23 cellular contexts compared by ENCODE assay signal in the genomic region with DNA sequence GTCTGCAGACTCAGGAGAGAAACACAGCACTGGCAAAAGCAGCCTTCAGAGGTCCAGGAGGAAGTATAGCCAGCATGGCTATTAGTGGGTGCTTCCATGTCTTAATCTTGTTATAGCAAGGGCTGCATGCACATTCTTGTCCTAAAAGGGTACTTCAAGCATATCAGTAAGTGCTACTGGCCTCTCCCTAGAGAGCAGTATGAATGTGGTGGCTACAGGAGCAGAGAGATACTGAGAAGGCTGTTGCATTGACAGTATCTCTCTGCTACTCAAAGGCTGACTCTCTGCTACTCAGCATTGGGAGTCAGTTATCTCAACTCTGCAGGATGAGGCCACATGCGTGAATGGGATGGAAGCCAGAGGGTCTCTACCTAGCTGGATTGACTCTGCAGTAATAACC. TPM values are rescaled to one million over a fixed set of nuclear protein-coding genes. Genes with fewer than 3 reads are reported as not detected.
A peak's percentile ranks its signal among the peaks of the same experiment; 100 is the strongest.
DNase-seq lines count a peak whose midpoint lies in the region; ATAC-seq and TF ChIP-seq lines count a peak whose summit lies in the region.
"Had no signal": no experiment of that assay in that cellular context is flagged by ENCODE, and none has a peak within 500 bp of the region (broad histone marks: within the 10 kb centered on the region; RNA-seq: fewer than 3 reads in every experiment).

No MANE protein-coding gene starts in this region.

- no peaks in the 10 kb centered on the region for H3K36me3 Mint-ChIP-seq in H9 (ENCODE audit: insufficient read depth in 1 of 3, low read depth in 3 of 3)
- H3K36me3 Mint-ChIP-seq in stimulated activated effector memory CD8-positive, alpha-beta T cell treated with anti-CD3 and anti-CD28 coated beads, Interleukin-12 subunit alpha, Interleukin-12 subunit beta, amount 100 ng/mL, for 72 hours, result no peaks in the 10 kb centered on the region
- no peaks in the 10 kb centered on the region for H3K36me3 Mint-ChIP-seq in CD4-positive, alpha-beta memory T cell
- H3K36me3 Mint-ChIP-seq: CD8-positive, alpha-beta T cell had no signal

- no peak overlapping the region for H2BK12ac ChIP-seq in H9 (ENCODE audit: insufficient read length, low read depth, low read length)

- no peak overlapping the region for H2AK5ac ChIP-seq in H9 (ENCODE audit: insufficient read length, low read length)

- no peak overlapping the region for H2BK15ac ChIP-seq in H9 (ENCODE audit: low read depth, low read length)

- H4K20me1 ChIP-seq in H9 (ENCODE audit: control insufficient read depth, insufficient read depth, insufficient read length), result no peaks in the 10 kb centered on the region
- H4K20me1 ChIP-seq: BLaER1 had no signal

- DNase-seq in H9 (no peak), NCI-H82 (lab: John Stamatoyannopoulos, UW) (peak; percentile 63), erythroblast (lab: John Stamatoyannopoulos, UW) (peak; percentile 22 to 67), prostate gland (ENCODE audit: low spot score) (no peak)
- DNase-seq in stimulated activated effector memory CD8-positive, alpha-beta T cell treated with anti-CD3 and anti-CD28 coated beads, Interleukin-12 subunit alpha, Interleukin-12 subunit beta, amount 100 ng/mL, for 72 hours (ENCODE audit: low spot score in 2 of 2), result no peak
- no peak for DNase-seq in CD4-positive, alpha-beta memory T cell
- DNase-seq in stimulated activated CD4-positive, alpha-beta T cell treated with anti-CD3 and anti-CD28 coated beads, Interleukin-15, amount 100 ng/mL, for 24 hours, result no peak
- DNase-seq: ACHN; CD8-positive, alpha-beta T cell; GM23248; HCEC 1CT; KG1; NCI-H1105; NCI-H146; NCI-H2081 treated with DMSO at 0.1 percent for 48 hours; NCI-H446 treated with DMSO at 0.1 percent for 48 hours; NCI-H69; OCI-M1; Right ventricle myocardium superior had no signal

- no peak overlapping the region for H2AFZ ChIP-seq in H9 (ENCODE audit: low read length)
- H2AFZ ChIP-seq: GM23248 had no signal

- ATAC-seq in stimulated activated effector memory CD8-positive, alpha-beta T cell treated with anti-CD3 and anti-CD28 coated beads, Interleukin-12 subunit alpha, Interleukin-12 subunit beta, amount 100 ng/mL, for 72 hours, result peak; percentile 31
- ATAC-seq: CD8-positive, alpha-beta T cell had no signal

- no peak overlapping the region for H3K23ac ChIP-seq in H9 (ENCODE audit: insufficient read length, low read depth, low read length)

- H4K91ac ChIP-seq in H9 (ENCODE audit: insufficient read length, low read depth, low read length), result no peak overlapping the region

- H3K27me3 ChIP-seq in H9 (ENCODE audit: insufficient read depth, low read length), result no peaks in the 10 kb centered on the region
- H3K27me3 ChIP-seq in CD4-positive, alpha-beta memory T cell (ENCODE audit: insufficient read depth, low read length), result no peaks in the 10 kb centered on the region
- no peaks in the 10 kb centered on the region for H3K27me3 ChIP-seq in prostate gland (replicated peaks; ENCODE audit: insufficient read depth)
- H3K27me3 ChIP-seq: BLaER1 had no signal

- H3K23me2 ChIP-seq in H9 (ENCODE audit: insufficient read length, low read depth, low read length, poor library complexity, severe bottlenecking), result no peaks in the 10 kb centered on the region

- no peak overlapping the region for H3K4me3 ChIP-seq in CD4-positive, alpha-beta memory T cell (ENCODE audit: low read length in 2 of 2)
- no peak overlapping the region for H3K4me3 ChIP-seq in prostate gland
- H3K4me3 ChIP-seq: BLaER1, GM23248, SK-N-MC had no signal

- no peak overlapping the region for H3K27ac Mint-ChIP-seq in H9
- H3K27ac Mint-ChIP-seq in stimulated activated effector memory CD8-positive, alpha-beta T cell treated with anti-CD3 and anti-CD28 coated beads, Interleukin-12 subunit alpha, Interleukin-12 subunit beta, amount 100 ng/mL, for 72 hours, result no peak overlapping the region
- H3K27ac Mint-ChIP-seq in CD4-positive, alpha-beta memory T cell, result no peak overlapping the region
- H3K27ac Mint-ChIP-seq: CD8-positive, alpha-beta T cell had no signal

- no peak overlapping the region for H2BK5ac ChIP-seq in H9 (ENCODE audit: insufficient read length, low read length)

- H3K4me1 Mint-ChIP-seq in H9, result peaks cover 0 to 3% of the 10 kb centered on the region in 2 experiments; a peak in 1 of 4 replicates
- H3K4me1 Mint-ChIP-seq in stimulated activated effector memory CD8-positive, alpha-beta T cell treated with anti-CD3 and anti-CD28 coated beads, Interleukin-12 subunit alpha, Interleukin-12 subunit beta, amount 100 ng/mL, for 72 hours, result no peaks in the 10 kb centered on the region
- no peaks in the 10 kb centered on the region for H3K4me1 Mint-ChIP-seq in CD4-positive, alpha-beta memory T cell

- no peak overlapping the region for H3T11ph ChIP-seq in H9 (ENCODE audit: low read length)

- no peak for TF ChIP-seq POLR2A in erythroblast (IDR thresholded peaks at IDR 0.05; ENCODE audit: low read length)
- TF ChIP-seq POLR2A in prostate gland (IDR thresholded peaks at IDR 0.05), result no peak

- H3K36me3 ChIP-seq in CD4-positive, alpha-beta memory T cell (ENCODE audit: insufficient read depth, low read length), result no peaks in the 10 kb centered on the region
- H3K36me3 ChIP-seq in prostate gland, result no peaks in the 10 kb centered on the region

- no peaks in the 10 kb centered on the region for H3K9me3 Mint-ChIP-seq in H9
- H3K9me3 Mint-ChIP-seq in stimulated activated effector memory CD8-positive, alpha-beta T cell treated with anti-CD3 and anti-CD28 coated beads, Interleukin-12 subunit alpha, Interleukin-12 subunit beta, amount 100 ng/mL, for 72 hours, result no peaks in the 10 kb centered on the region
- H3K9me3 Mint-ChIP-seq in CD4-positive, alpha-beta memory T cell, result peaks cover 0 to 4% (median 0%) of the 10 kb centered on the region in 8 donors
- H3K9me3 Mint-ChIP-seq: CD8-positive, alpha-beta T cell had no signal

- intact Hi-C loops in CD4-positive, alpha-beta memory T cell (cut with micrococcal nuclease), result no loop called here
- intact Hi-C loops in prostate gland (cut with DNase I), result no loop called here

- WGBS in H9 (ENCODE audit: extremely low coverage, insufficient read length, low lambda C conversion rate), result no CpG with 5 or more reads among the region's 1 CpG
- WGBS in prostate gland, result 75% methylated on average over 1 of the region's 1 CpG

- no peaks in the 10 kb centered on the region for H3K79me1 ChIP-seq in H9 (ENCODE audit: insufficient read depth, low read depth, low read length, poor library complexity, severe bottlenecking)

- H3K4me2 ChIP-seq in H9 (ENCODE audit: insufficient read depth, insufficient read length, low read length), result no peak overlapping the region
- H3K4me2 ChIP-seq: BLaER1 had no signal

- no peak overlapping the region for H3K14ac ChIP-seq in H9 (ENCODE audit: insufficient read depth, low read length)

- H4K5ac ChIP-seq in H9 (ENCODE audit: insufficient read length, low read depth, low read length), result no peak overlapping the region

- no peak overlapping the region for H4K8ac ChIP-seq in H9 (replicated peaks; ENCODE audit: insufficient read length, low read depth, low read length)

- POLR2A ChIA-PET in CD4-positive, alpha-beta memory T cell (lab: Charles Lee; ENCODE audit: partially characterized antibody), result no interaction called here

- H3K9me3 ChIP-seq in H9 (ENCODE audit: control insufficient read depth, low read depth, low read length) (no peaks in the 10 kb centered on the region), prostate gland (no peaks in the 10 kb centered on the region)
- no peaks in the 10 kb centered on the region for H3K9me3 ChIP-seq in CD4-positive, alpha-beta memory T cell (ENCODE audit: control insufficient read depth in 1 of 2, low read length in 2 of 2)
- H3K9me3 ChIP-seq: BLaER1 had no signal

- H3K4ac ChIP-seq in H9 (ENCODE audit: low read depth, low read length), result no peak overlapping the region

- no peaks in the 10 kb centered on the region for H3K4me1 ChIP-seq in H9 (ENCODE audit: insufficient read depth, low read length)
- no peaks in the 10 kb centered on the region for H3K4me1 ChIP-seq in CD4-positive, alpha-beta memory T cell (ENCODE audit: insufficient read depth, low read length)
- no peaks in the 10 kb centered on the region for H3K4me1 ChIP-seq in prostate gland (replicated peaks)
- H3K4me1 ChIP-seq: BLaER1 had no signal

- H2BK20ac ChIP-seq in H9 (ENCODE audit: low read depth, low read length, poor library complexity, severe bottlenecking), result no peak overlapping the region

- no peak overlapping the region for H3K9ac ChIP-seq in H9 (ENCODE audit: extremely low read depth, insufficient read length, low read length)
- H3K9ac ChIP-seq: BLaER1, GM23248 had no signal

- H3K27ac ChIP-seq in H9 (ENCODE audit: insufficient read length, low read depth, low read length), result no peak overlapping the region
- H3K27ac ChIP-seq in CD4-positive, alpha-beta memory T cell (ENCODE audit: low read depth, low read length), result no peak overlapping the region
- H3K27ac ChIP-seq in prostate gland, result no peak overlapping the region
- H3K27ac ChIP-seq: BLaER1, GM23248, SK-N-MC had no signal

- CTCF ChIA-PET in CD4-positive, alpha-beta memory T cell (lab: Charles Lee; ENCODE audit: partially characterized antibody), result no interaction called here

- no peak overlapping the region for H3K18ac ChIP-seq in H9 (ENCODE audit: insufficient read length, low read depth, low read length)

- H2BK120ac ChIP-seq in H9 (ENCODE audit: low read depth, low read length, poor library complexity, severe bottlenecking), result no peak overlapping the region

- no peak overlapping the region for H3K4me3 Mint-ChIP-seq in H9
- no peak overlapping the region for H3K4me3 Mint-ChIP-seq in stimulated activated effector memory CD8-positive, alpha-beta T cell treated with anti-CD3 and anti-CD28 coated beads, Interleukin-12 subunit alpha, Interleukin-12 subunit beta, amount 100 ng/mL, for 72 hours
- no peak overlapping the region for H3K4me3 Mint-ChIP-seq in CD4-positive, alpha-beta memory T cell
- H3K4me3 Mint-ChIP-seq: CD8-positive, alpha-beta T cell had no signal

- H3K79me2 ChIP-seq in H9 (ENCODE audit: insufficient read depth, low read length), result no peaks in the 10 kb centered on the region

- TF ChIP-seq CTCF in H9 (conservative IDR thresholded peaks at IDR 0.05), result peak; percentile 31; the same call in 1 of the 3 replicates
- no peak for TF ChIP-seq CTCF in prostate gland (IDR thresholded peaks at IDR 0.05)

- H3K56ac ChIP-seq in H9 (ENCODE audit: insufficient read length, low read depth, low read length), result no peak overlapping the region

- no peaks in the 10 kb centered on the region for H3K27me3 Mint-ChIP-seq in H9 (ENCODE audit: low read depth)
- no peaks in the 10 kb centered on the region for H3K27me3 Mint-ChIP-seq in CD4-positive, alpha-beta memory T cell

RNA-seq across cellular contexts. Expression of a gene that starts 2.0 kb away (rescaled TPM):
- total RNA-seq in H9 (2021) (not detected in 2 replicates), prostate gland (1 to 10 TPM in 1 of 2 donors, not detected in 1; 1.1 TPM)
- not detected for total RNA-seq in CD4-positive, alpha-beta memory T cell
- not detected for polyA plus RNA-seq in CD4-positive, alpha-beta memory T cell
- total RNA-seq: CD8-positive, alpha-beta T cell; G401; GM23248; HT1080; Right ventricle myocardium superior had no signal
- polyA plus RNA-seq: GM23248 had no signal

Comparison
In these comparisons a context has a peak if more than half of its experiments do, and no peak if none do; other contexts are left out.
1. DNase-seq: peak in NCI-H82 (single experiment) and erythroblast (2 of 2); none in H9 (single experiment), stimulated activated effector memory CD8-positive, alpha-beta T cell treated with anti-CD3 and anti-CD28 coated beads, Interleukin-12 subunit alpha, Interleukin-12 subunit beta, amount 100 ng/mL, for 72 hours (0 of 2), CD4-positive, alpha-beta memory T cell (0 of 5), prostate gland (single experiment) and stimulated activated CD4-positive, alpha-beta T cell treated with anti-CD3 and anti-CD28 coated beads, Interleukin-15, amount 100 ng/mL, for 24 hours (single experiment).